Comparison of ENCODE assay signal across 1 cellular context in the genomic region with DNA sequence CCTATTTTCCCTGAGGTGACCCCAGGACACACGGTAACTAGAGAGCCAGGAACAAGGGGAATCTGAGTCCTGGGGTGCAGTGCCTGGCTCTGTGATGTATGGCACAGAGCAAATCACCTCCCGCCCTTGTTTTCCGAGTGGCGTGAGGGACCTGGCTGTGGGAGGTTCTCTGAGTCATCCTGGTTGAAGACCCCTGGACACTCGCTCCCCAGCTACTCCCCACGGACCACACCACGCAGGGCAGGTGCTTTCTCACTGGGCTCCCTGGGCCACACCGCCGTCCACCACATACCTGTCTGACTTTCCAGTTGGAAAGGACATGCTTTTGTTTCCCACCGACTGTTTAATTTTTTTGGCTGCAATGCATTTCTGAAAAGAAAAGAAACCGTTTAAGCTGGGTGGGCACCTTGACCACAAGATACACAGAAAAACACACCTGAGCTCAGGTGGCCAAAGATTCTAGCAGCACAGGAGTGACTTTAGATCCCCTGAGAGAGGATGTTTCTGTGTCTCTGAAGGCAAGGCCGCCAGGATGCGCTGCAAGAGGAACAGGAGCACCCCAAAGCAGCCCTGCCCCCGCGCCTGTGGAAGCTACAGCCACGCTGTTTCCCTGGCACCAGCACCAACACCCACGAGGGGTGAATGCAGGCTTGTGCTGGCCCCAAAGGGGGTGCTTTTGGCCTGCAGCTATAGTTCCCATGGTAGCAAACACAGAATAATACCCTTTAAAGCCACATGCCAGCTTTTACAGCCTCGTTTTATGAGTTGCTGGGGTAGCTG.
TF ChIP-seq lines count a peak whose summit lies in the region.

No MANE protein-coding gene starts in this region.

TF ChIP-seq in K562, 482 proteins besides CTCF, POLR2A, EP300 and RAD21:
- peak; percentile 18; the same call in 1 of the 2 replicates for TF ChIP-seq RBFOX2 (IDR thresholded peaks at IDR 0.05; ENCODE audit: low read depth, low read length)
- no peak for TF ChIP-seq MAFG (tag; conservative IDR thresholded peaks at IDR 0.05)
- TF ChIP-seq, protein P1, sequence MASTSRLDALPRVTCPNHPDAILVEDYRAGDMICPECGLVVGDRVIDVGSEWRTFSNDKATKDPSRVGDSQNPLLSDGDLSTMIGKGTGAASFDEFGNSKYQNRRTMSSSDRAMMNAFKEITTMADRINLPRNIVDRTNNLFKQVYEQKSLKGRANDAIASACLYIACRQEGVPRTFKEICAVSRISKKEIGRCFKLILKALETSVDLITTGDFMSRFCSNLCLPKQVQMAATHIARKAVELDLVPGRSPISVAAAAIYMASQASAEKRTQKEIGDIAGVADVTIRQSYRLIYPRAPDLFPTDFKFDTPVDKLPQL (IDR thresholded peaks at IDR 0.05; ENCODE audit: extremely low read depth, insufficient read length), result no peak
- no peak for TF ChIP-seq FIP1L1 (IDR thresholded peaks at IDR 0.05; ENCODE audit: low read depth, low read length, poor library complexity, severe bottlenecking)
TF ChIP-seq in K562: peak in this region for 1.
